In genomic region chr17:74192950-74193781, GRCh38 we compare ENCODE assay signal across 9 cellular contexts. TPM values are rescaled to one million over a fixed set of nuclear protein-coding genes. Genes with fewer than 3 reads are reported as not detected.
A peak's percentile ranks its signal among the peaks of the same experiment; 100 is the strongest.
DNase-seq lines count a peak whose midpoint lies in the region; ATAC-seq and TF ChIP-seq lines count a peak whose summit lies in the region.
"Had no signal": no experiment of that assay in that cellular context is flagged by ENCODE, and none has a peak within 500 bp of the region (broad histone marks: within the 10 kb centered on the region; RNA-seq: fewer than 3 reads in every experiment).

No MANE protein-coding gene starts in this region.

- no peak for TF ChIP-seq CTCF in activated CD8-positive, alpha-beta T cell treated with anti-CD3 and anti-CD28 coated beads for 36 hours (IDR thresholded peaks at IDR 0.05)
- no peak for TF ChIP-seq CTCF in tibial artery (IDR thresholded peaks at IDR 0.05)

- peaks cover 17% of the 10 kb centered on the region for H3K27me3 Mint-ChIP-seq in activated CD8-positive, alpha-beta T cell treated with anti-CD3 and anti-CD28 coated beads for 36 hours
- H3K27me3 Mint-ChIP-seq in activated CD8-positive, alpha-beta T cell treated with anti-CD3 and anti-CD28 coated beads, Interleukin-2, amount 10 ng/mL, durations not matched to agents 7 days and 5 days (ENCODE audit: low read depth), result peaks cover 6% of the 10 kb centered on the region

- H3K27me3 ChIP-seq in tibial artery, result peaks cover 0 to 49% of the 10 kb centered on the region in 2 donors

- H3K9me3 Mint-ChIP-seq in activated CD8-positive, alpha-beta T cell treated with anti-CD3 and anti-CD28 coated beads for 36 hours, result no peaks in the 10 kb centered on the region
- no peaks in the 10 kb centered on the region for H3K9me3 Mint-ChIP-seq in activated CD8-positive, alpha-beta T cell treated with anti-CD3 and anti-CD28 coated beads, Interleukin-2, amount 10 ng/mL, durations not matched to agents 7 days and 5 days (ENCODE audit: insufficient read depth)
- no peaks in the 10 kb centered on the region for H3K9me3 Mint-ChIP-seq in stimulated activated effector memory CD8-positive, alpha-beta T cell treated with anti-CD3 and anti-CD28 coated beads, Interleukin-12 subunit alpha, Interleukin-12 subunit beta, amount 100 ng/mL, for 72 hours

- POLR2A ChIA-PET in activated CD8-positive, alpha-beta T cell treated with anti-CD3 and anti-CD28 coated beads for 36 hours (lab: Charles Lee), result no interaction called here
- POLR2A ChIA-PET in activated CD8-positive, alpha-beta T cell treated with anti-CD3 and anti-CD28 coated beads, Interleukin-2, amount 10 ng/mL, durations not matched to agents 7 days and 5 days (lab: Charles Lee), result interaction anchor here (1.4 kb wide), 1 partner anchor 11 kb away, joined by 4 read pairs; the partner anchor contains the start of gene RPL38

- no peak for DNase-seq in activated CD8-positive, alpha-beta T cell treated with anti-CD3 and anti-CD28 coated beads for 36 hours
- DNase-seq in activated CD8-positive, alpha-beta T cell treated with anti-CD3 and anti-CD28 coated beads, Interleukin-2, amount 10 ng/mL, durations not matched to agents 7 days and 5 days, result no peak
- DNase-seq in NCI-H82 (lab: John Stamatoyannopoulos, UW), result peak; percentile 99
- peak; percentile 45 for DNase-seq in left cardiac atrium
- peak; percentile 77 to 83 for DNase-seq in tibial artery
- DNase-seq in stimulated activated effector memory CD8-positive, alpha-beta T cell treated with anti-CD3 and anti-CD28 coated beads, Interleukin-12 subunit alpha, Interleukin-12 subunit beta, amount 100 ng/mL, for 72 hours (ENCODE audit: low spot score in 2 of 2), result no peak
- DNase-seq: Karpas-422 had no signal

- CTCF ChIA-PET in activated CD8-positive, alpha-beta T cell treated with anti-CD3 and anti-CD28 coated beads for 36 hours (lab: Charles Lee), result interaction anchor here (1.3 to 2.9 kb wide), 2 partner anchors 10 to 103 kb away, joined by 3 to 10 read pairs; partner anchors contain the start of gene RPL38
- CTCF ChIA-PET in activated CD8-positive, alpha-beta T cell treated with anti-CD3 and anti-CD28 coated beads, Interleukin-2, amount 10 ng/mL, durations not matched to agents 7 days and 5 days (lab: Charles Lee), result interaction anchor here (0.8 to 2.1 kb wide), 2 partner anchors 9 to 10 kb away, joined by 4 to 5 read pairs; partner anchors contain the start of gene RPL38

- intact Hi-C loops in activated CD8-positive, alpha-beta T cell treated with anti-CD3 and anti-CD28 coated beads for 36 hours (cut with micrococcal nuclease), result no loop called here
- intact Hi-C loops in left cardiac atrium (cut with DNase I), result no loop called here
- intact Hi-C loops in tibial artery (cut with DNase I; ENCODE audit: low total_unique reads), result no loop called here

- ATAC-seq in activated CD8-positive, alpha-beta T cell treated with anti-CD3 and anti-CD28 coated beads for 36 hours, result peak; percentile 42
- ATAC-seq in activated CD8-positive, alpha-beta T cell treated with anti-CD3 and anti-CD28 coated beads, Interleukin-2, amount 10 ng/mL, durations not matched to agents 7 days and 5 days, result no peak
- ATAC-seq in left cardiac atrium (peak; percentile 56 to 74), GM21528 (IDR thresholded peaks at IDR 0.05; ENCODE audit: low FRiP score, unreplicated experiment) (no peak), HG03280 (IDR thresholded peaks at IDR 0.05; ENCODE audit: unreplicated experiment) (no peak)
- ATAC-seq in stimulated activated effector memory CD8-positive, alpha-beta T cell treated with anti-CD3 and anti-CD28 coated beads, Interleukin-12 subunit alpha, Interleukin-12 subunit beta, amount 100 ng/mL, for 72 hours, result no peak

- H3K4me1 Mint-ChIP-seq in activated CD8-positive, alpha-beta T cell treated with anti-CD3 and anti-CD28 coated beads for 36 hours (ENCODE audit: low read depth), result peaks cover 1% of the 10 kb centered on the region
- peaks cover 23% of the 10 kb centered on the region for H3K4me1 Mint-ChIP-seq in activated CD8-positive, alpha-beta T cell treated with anti-CD3 and anti-CD28 coated beads, Interleukin-2, amount 10 ng/mL, durations not matched to agents 7 days and 5 days (ENCODE audit: low read depth)
- no peaks in the 10 kb centered on the region for H3K4me1 Mint-ChIP-seq in stimulated activated effector memory CD8-positive, alpha-beta T cell treated with anti-CD3 and anti-CD28 coated beads, Interleukin-12 subunit alpha, Interleukin-12 subunit beta, amount 100 ng/mL, for 72 hours

- no peak overlapping the region for H3K27ac Mint-ChIP-seq in activated CD8-positive, alpha-beta T cell treated with anti-CD3 and anti-CD28 coated beads for 36 hours
- no peak overlapping the region for H3K27ac Mint-ChIP-seq in activated CD8-positive, alpha-beta T cell treated with anti-CD3 and anti-CD28 coated beads, Interleukin-2, amount 10 ng/mL, durations not matched to agents 7 days and 5 days
- H3K27ac Mint-ChIP-seq in stimulated activated effector memory CD8-positive, alpha-beta T cell treated with anti-CD3 and anti-CD28 coated beads, Interleukin-12 subunit alpha, Interleukin-12 subunit beta, amount 100 ng/mL, for 72 hours, result no peak overlapping the region

- H3K4me3 ChIP-seq in tibial artery, result no peak overlapping the region

- H3K9me3 ChIP-seq in tibial artery, result no peaks in the 10 kb centered on the region

- no peak overlapping the region for H3K4me3 Mint-ChIP-seq in activated CD8-positive, alpha-beta T cell treated with anti-CD3 and anti-CD28 coated beads for 36 hours
- H3K4me3 Mint-ChIP-seq in activated CD8-positive, alpha-beta T cell treated with anti-CD3 and anti-CD28 coated beads, Interleukin-2, amount 10 ng/mL, durations not matched to agents 7 days and 5 days, result no peak overlapping the region
- H3K4me3 Mint-ChIP-seq in stimulated activated effector memory CD8-positive, alpha-beta T cell treated with anti-CD3 and anti-CD28 coated beads, Interleukin-12 subunit alpha, Interleukin-12 subunit beta, amount 100 ng/mL, for 72 hours, result no peak overlapping the region

- H3K36me3 ChIP-seq in tibial artery, result no peaks in the 10 kb centered on the region

- no peak overlapping the region for H3K27ac ChIP-seq in tibial artery

- H3K36me3 Mint-ChIP-seq in activated CD8-positive, alpha-beta T cell treated with anti-CD3 and anti-CD28 coated beads for 36 hours (ENCODE audit: low read depth), result no peaks in the 10 kb centered on the region
- H3K36me3 Mint-ChIP-seq in activated CD8-positive, alpha-beta T cell treated with anti-CD3 and anti-CD28 coated beads, Interleukin-2, amount 10 ng/mL, durations not matched to agents 7 days and 5 days (ENCODE audit: low read depth), result no peaks in the 10 kb centered on the region
- H3K36me3 Mint-ChIP-seq in stimulated activated effector memory CD8-positive, alpha-beta T cell treated with anti-CD3 and anti-CD28 coated beads, Interleukin-12 subunit alpha, Interleukin-12 subunit beta, amount 100 ng/mL, for 72 hours, result no peaks in the 10 kb centered on the region

- H3K4me1 ChIP-seq in tibial artery, result no peaks in the 10 kb centered on the region

RNA-seq across cellular contexts. Expression of gene RPL38, which starts 10.3 kb away (rescaled TPM):
- 1,000 to 10,000 TPM; 1,500 to 1,574 TPM for total RNA-seq in activated CD8-positive, alpha-beta T cell treated with anti-CD3 and anti-CD28 coated beads for 36 hours
- total RNA-seq in activated CD8-positive, alpha-beta T cell treated with anti-CD3 and anti-CD28 coated beads, Interleukin-2, amount 10 ng/mL, durations not matched to agents 7 days and 5 days, result 1,000 to 10,000 TPM in 1 of 2 experiments, 100 to 1,000 TPM in 1; 959 to 1,020 TPM
- total RNA-seq in left cardiac atrium, result 100 to 1,000 TPM; 657 to 709 TPM

RNA-seq across cellular contexts. Expression of gene TTYH2, which starts 20.2 kb away (rescaled TPM):
- total RNA-seq in activated CD8-positive, alpha-beta T cell treated with anti-CD3 and anti-CD28 coated beads for 36 hours, result 1 to 10 TPM; 3.4 to 4.9 TPM
- total RNA-seq in activated CD8-positive, alpha-beta T cell treated with anti-CD3 and anti-CD28 coated beads, Interleukin-2, amount 10 ng/mL, durations not matched to agents 7 days and 5 days, result 1 to 10 TPM; 4.7 to 6.3 TPM
- total RNA-seq in left cardiac atrium, result 10 to 100 TPM; 15.6 to 23.3 TPM

Comparison
In these comparisons a context has a peak if more than half of its experiments do, and no peak if none do; other contexts are left out.
1. ATAC-seq: peak in activated CD8-positive, alpha-beta T cell treated with anti-CD3 and anti-CD28 coated beads for 36 hours (single experiment) and left cardiac atrium (2 of 2); none in activated CD8-positive, alpha-beta T cell treated with anti-CD3 and anti-CD28 coated beads, Interleukin-2, amount 10 ng/mL, durations not matched to agents 7 days and 5 days (single experiment), stimulated activated effector memory CD8-positive, alpha-beta T cell treated with anti-CD3 and anti-CD28 coated beads, Interleukin-12 subunit alpha, Interleukin-12 subunit beta, amount 100 ng/mL, for 72 hours (single experiment), GM21528 (single experiment) and HG03280 (single experiment).
2. DNase-seq: peak in NCI-H82 (single experiment), left cardiac atrium (single experiment) and tibial artery (2 of 2); none in activated CD8-positive, alpha-beta T cell treated with anti-CD3 and anti-CD28 coated beads for 36 hours (single experiment), activated CD8-positive, alpha-beta T cell treated with anti-CD3 and anti-CD28 coated beads, Interleukin-2, amount 10 ng/mL, durations not matched to agents 7 days and 5 days (single experiment) and stimulated activated effector memory CD8-positive, alpha-beta T cell treated with anti-CD3 and anti-CD28 coated beads, Interleukin-12 subunit alpha, Interleukin-12 subunit beta, amount 100 ng/mL, for 72 hours (0 of 2).